1 cellular context compared by ENCODE assay signal in genomic region chr18:62616331-62616805, GRCh38.
TF ChIP-seq lines count a peak whose summit lies in the region.

No MANE protein-coding gene starts in this region.

TF ChIP-seq in GM23338, 12 proteins besides CTCF, POLR2A, EP300 and RAD21 (continued from another document):
- TF ChIP-seq REST (IDR thresholded peaks at IDR 0.05; ENCODE audit: unreplicated experiment) (no peak), ZNF114 (CRISPR knock-in tag; IDR thresholded peaks at IDR 0.05) (no peak), ETS1 (IDR thresholded peaks at IDR 0.05) (no peak), JUNB (IDR thresholded peaks at IDR 0.05; ENCODE audit: unreplicated experiment) (no peak), NANOG (IDR thresholded peaks at IDR 0.05; ENCODE audit: borderline replicate concordance) (no peak)
TF ChIP-seq in GM23338: peak in this region for 0.
